ENCODE assay signal across 19 cellular contexts in the genomic region with DNA sequence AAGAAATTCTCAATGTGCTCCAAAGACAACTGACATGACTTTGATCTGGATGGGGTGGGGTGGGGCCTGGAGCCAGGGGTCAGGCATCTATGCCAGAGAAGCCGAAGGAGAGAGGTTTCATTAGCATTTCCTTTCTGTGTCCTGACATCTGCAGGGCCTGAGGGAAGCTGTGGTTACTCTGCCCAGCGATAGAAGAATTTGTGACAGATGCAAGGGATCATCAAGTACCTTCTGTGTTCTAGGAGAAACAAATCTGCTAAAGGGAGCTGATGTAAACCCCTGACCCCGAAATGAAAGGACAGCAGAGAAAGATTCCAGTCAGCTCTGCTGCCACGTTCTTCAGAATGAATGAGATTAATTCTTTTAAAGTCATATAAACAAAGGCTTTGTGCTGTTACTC.
DNase-seq lines count a peak whose midpoint lies in the region; ATAC-seq and TF ChIP-seq lines count a peak whose summit lies in the region.
"Had no signal": no experiment of that assay in that cellular context is flagged by ENCODE, and none has a peak within 500 bp of the region (broad histone marks: within the 10 kb centered on the region; RNA-seq: fewer than 3 reads in every experiment).

No MANE protein-coding gene starts in this region.

- TF ChIP-seq CTCF in fibroblast of pulmonary artery (IDR thresholded peaks at IDR 0.05; ENCODE audit: low read length, missing control alignments), result no peak
- no peak for TF ChIP-seq CTCF in A673 (conservative IDR thresholded peaks at IDR 0.05; ENCODE audit: low read depth, low read length)

- H3K36me3 ChIP-seq in GM23248 (ENCODE audit: low read depth), result no peaks in the 10 kb centered on the region
- H3K36me3 ChIP-seq in SJCRH30, result no peaks in the 10 kb centered on the region
- H3K36me3 ChIP-seq in trophoblast cell (ENCODE audit: control insufficient read depth in 1 of 2, insufficient read depth in 2 of 2, low read length in 2 of 2), result no peaks in the 10 kb centered on the region
- H3K36me3 ChIP-seq in A673 (ENCODE audit: insufficient read depth, low read length, poor library complexity, severe bottlenecking), result no peaks in the 10 kb centered on the region
- H3K36me3 ChIP-seq: BLaER1 treated with 17β-estradiol and CSF1 and Interleukin-3, amounts not matched to agents 10 nM and 100 nM; pancreas; tibial artery had no signal

- H2AK5ac ChIP-seq in trophoblast cell (ENCODE audit: low read length), result no peak overlapping the region

- H4K20me1 ChIP-seq in GM23248 (ENCODE audit: insufficient read depth), result no peaks in the 10 kb centered on the region
- H4K20me1 ChIP-seq: BLaER1 treated with 17β-estradiol and CSF1 and Interleukin-3, amounts not matched to agents 10 nM and 100 nM had no signal

- peak overlapping the region; percentile 8 for H4K91ac ChIP-seq in trophoblast cell (ENCODE audit: low read depth, low read length)

- intact Hi-C loops in A673 (cut with micrococcal nuclease; ENCODE audit: unreplicated experiment), result no loop called here

- peaks cover 2% of the 10 kb centered on the region for H3K79me1 ChIP-seq in trophoblast cell (ENCODE audit: low read length)

- H3K9ac ChIP-seq in GM23248 (no peak overlapping the region), trophoblast cell (ENCODE audit: low read length) (no peak overlapping the region)
- H3K9ac ChIP-seq: BLaER1 treated with 17β-estradiol and CSF1 and Interleukin-3, amounts not matched to agents 10 nM and 100 nM had no signal

- CTCF ChIA-PET in A673 (lab: Charles Lee), result no interaction called here

- no peak overlapping the region for H4K12ac ChIP-seq in trophoblast cell (ENCODE audit: low read depth, low read length)

- peak overlapping the region; percentile 1 for H2BK5ac ChIP-seq in trophoblast cell (ENCODE audit: low read depth, low read length, poor library complexity)

- POLR2A ChIA-PET in A673 (lab: Charles Lee; ENCODE audit: low non-redundant PET), result no interaction called here

- no peak for ATAC-seq in HG03175 (IDR thresholded peaks at IDR 0.05; ENCODE audit: unreplicated experiment)
- ATAC-seq: activated CD4-positive, alpha-beta T cell treated with anti-CD3 and anti-CD28 coated beads for 36 hours; left colon; stimulated activated effector memory CD8-positive, alpha-beta T cell treated with anti-CD3 and anti-CD28 coated beads, Interleukin-12 subunit alpha, Interleukin-12 subunit beta, amount 100 ng/mL, for 72 hours had no signal

- 0 out of 2 replicates have a peak overlapping the region, but pooled peaks have one; percentile 24 for H3K4me3 ChIP-seq in GM23248
- no peak overlapping the region for H3K4me3 ChIP-seq in SJCRH30
- no peak overlapping the region for H3K4me3 ChIP-seq in fibroblast of pulmonary artery (replicated peaks; ENCODE audit: low read depth, low read length)
- H3K4me3 ChIP-seq in trophoblast cell (ENCODE audit: low read depth, low read length), result no peak overlapping the region
- no peak overlapping the region for H3K4me3 ChIP-seq in A673 (ENCODE audit: low read depth, low read length, poor library complexity, severe bottlenecking)
- H3K4me3 ChIP-seq: BLaER1 treated with 17β-estradiol and CSF1 and Interleukin-3, amounts not matched to agents 10 nM and 100 nM; pancreas; tibial artery had no signal

- H3K14ac ChIP-seq in trophoblast cell (ENCODE audit: low read length), result no peak overlapping the region

- H3K79me2 ChIP-seq in GM23248 (ENCODE audit: insufficient read depth) (no peaks in the 10 kb centered on the region), trophoblast cell (ENCODE audit: control insufficient read depth, insufficient read depth, low read length, poor library complexity) (no peaks in the 10 kb centered on the region)

- H3K27me3 ChIP-seq in GM23248 (replicated peaks; ENCODE audit: insufficient read depth) (no peaks in the 10 kb centered on the region), SJCRH30 (no peaks in the 10 kb centered on the region), trophoblast cell (ENCODE audit: insufficient read depth, low read length) (no peaks in the 10 kb centered on the region), A673 (replicated peaks; ENCODE audit: insufficient read depth, low read depth, low read length, poor library complexity) (no peaks in the 10 kb centered on the region)
- H3K27me3 ChIP-seq: BLaER1 treated with 17β-estradiol and CSF1 and Interleukin-3, amounts not matched to agents 10 nM and 100 nM; pancreas; tibial artery had no signal

- no peak overlapping the region for H2BK12ac ChIP-seq in trophoblast cell (ENCODE audit: low read length)

- H3F3A ChIP-seq in GM23248 (ENCODE audit: insufficient read depth), result peaks cover 10% of the 10 kb centered on the region

- no peaks in the 10 kb centered on the region for H3K9me2 ChIP-seq in GM23248 (ENCODE audit: insufficient read depth)

- WGBS in GM23248 (ENCODE audit: low coverage in 1 of 2, low lambda C conversion rate in 2 of 2, missing lambda C conversion rate in 2 of 2), 2 experiments, result 26 to 30% methylated on average over 4 of the region's 4 CpGs
- WGBS in trophoblast cell (ENCODE audit: extremely low coverage, insufficient coverage, insufficient read length), result no CpG with 5 or more reads among the region's 4 CpGs

- BruUV-seq in A673 (replicated peaks; lab: Mats Ljungman, UMichigan), result no TSS peak

- H3K4me2 ChIP-seq in GM23248 (ENCODE audit: unreplicated experiment), result peak overlapping the region; percentile 50
- H3K4me2 ChIP-seq in trophoblast cell (ENCODE audit: low read length), result no peak overlapping the region
- H3K4me2 ChIP-seq: BLaER1 treated with 17β-estradiol and CSF1 and Interleukin-3, amounts not matched to agents 10 nM and 100 nM had no signal

- H3K4me1 ChIP-seq in GM23248 (ENCODE audit: insufficient read depth) (peaks cover 22% of the 10 kb centered on the region), SJCRH30 (no peaks in the 10 kb centered on the region; the same call in 1 of the 2 replicates), trophoblast cell (ENCODE audit: control insufficient read depth in 1 of 2, insufficient read depth in 2 of 2, low read length in 2 of 2) (peaks cover 2 to 4% of the 10 kb centered on the region in 2 experiments), A673 (ENCODE audit: insufficient read depth, low read length, poor library complexity, severe bottlenecking) (no peaks in the 10 kb centered on the region)
- H3K4me1 ChIP-seq: BLaER1 treated with 17β-estradiol and CSF1 and Interleukin-3, amounts not matched to agents 10 nM and 100 nM had no signal

- H3K4ac ChIP-seq in trophoblast cell (ENCODE audit: low read depth, low read length), result no peak overlapping the region

- H2AFZ ChIP-seq in GM23248, result peak overlapping the region; percentile 61
- H2AFZ ChIP-seq in trophoblast cell (ENCODE audit: insufficient read depth, low read length, poor library complexity), result no peak overlapping the region

- no peak overlapping the region for H2BK120ac ChIP-seq in trophoblast cell (ENCODE audit: insufficient read depth, low read length, poor library complexity)

- H3K18ac ChIP-seq in trophoblast cell (ENCODE audit: low read length), result no peak overlapping the region

- H3K27ac ChIP-seq in GM23248 (no peak overlapping the region), SJCRH30 (no peak overlapping the region), trophoblast cell (ENCODE audit: low read depth, low read length) (peak overlapping the region; percentile 43), A673 (ENCODE audit: low read depth, low read length, poor library complexity, severe bottlenecking) (no peak overlapping the region)
- H3K27ac ChIP-seq: BLaER1 treated with 17β-estradiol and CSF1 and Interleukin-3, amounts not matched to agents 10 nM and 100 nM; tibial artery had no signal

- in situ Hi-C loops in GM23248 (cut with MboI), result no loop called here

- DNase-seq in GM23248 (no peak), SJCRH30 (peak; percentile 9 to 34), fibroblast of pulmonary artery (ENCODE audit: low read depth) (peak; percentile 13), trophoblast cell (no peak), A673 (ENCODE audit: low spot score) (no peak), T-helper 9 cell (no peak), NCI-H187 treated with DMSO at 0.1 percent for 48 hours (lab: John Stamatoyannopoulos, UW) (no peak)
- DNase-seq: activated CD4-positive, alpha-beta T cell treated with anti-CD3 and anti-CD28 coated beads for 36 hours; activated naive CD4-positive, alpha-beta T cell; DMS53; left colon; NCI-H1417 treated with DMSO at 0.1 percent for 48 hours; NCI-H345; pancreas; SHP77; tibial artery had no signal

- no peak overlapping the region for H4K8ac ChIP-seq in trophoblast cell (ENCODE audit: low read depth, low read length)

- H3K23ac ChIP-seq in trophoblast cell (ENCODE audit: low read length), result no peak overlapping the region

- H3K9me3 ChIP-seq in GM23248 (ENCODE audit: low read depth), result no peaks in the 10 kb centered on the region
- no peaks in the 10 kb centered on the region for H3K9me3 ChIP-seq in SJCRH30 (replicated peaks)
- no peaks in the 10 kb centered on the region for H3K9me3 ChIP-seq in trophoblast cell (ENCODE audit: insufficient read depth, low read depth, low read length)
- H3K9me3 ChIP-seq in A673 (ENCODE audit: low read depth, low read length, poor library complexity, severe bottlenecking), result no peaks in the 10 kb centered on the region
- H3K9me3 ChIP-seq: pancreas, tibial artery had no signal

Comparison
In these comparisons a context has a peak if more than half of its experiments do, and no peak if none do; other contexts are left out.
1. DNase-seq: peak in SJCRH30 (2 of 2) and fibroblast of pulmonary artery (single experiment); none in GM23248 (single experiment), trophoblast cell (0 of 2), A673 (single experiment), T-helper 9 cell (single experiment) and NCI-H187 treated with DMSO at 0.1 percent for 48 hours (single experiment).